In genomic region chr16:52451971-52452421, GRCh38 we compare ENCODE assay signal across 1 cellular context.
TF ChIP-seq lines count a peak whose summit lies in the region.

No MANE protein-coding gene starts in this region.

TF ChIP-seq in GM23338, 12 proteins besides CTCF, POLR2A, EP300 and RAD21 (continued from another document):
- TF ChIP-seq ZNF462 (CRISPR knock-in tag; IDR thresholded peaks at IDR 0.05): no peak
